In genomic region chr11:118791015-118791960, GRCh38 we compare ENCODE assay signal across 8 cellular contexts. TPM values are rescaled to one million over a fixed set of nuclear protein-coding genes. Genes with fewer than 3 reads are reported as not detected.
DNase-seq lines count a peak whose midpoint lies in the region; ATAC-seq and TF ChIP-seq lines count a peak whose summit lies in the region.

TSS of gene DDX6 (minus strand) at chr11:118791164. CDS start at chr11:118786251, 4,913 bp downstream.

- H3K4me3 ChIP-seq in GM08714 (ENCODE audit: low read length) = peak within 1 kb of the TSS; percentile 91
- peak within 1 kb of the TSS; percentile 93 for H3K4me3 ChIP-seq in astrocyte of the cerebellum (ENCODE audit: low read depth, low read length)
- peak within 1 kb of the TSS; percentile 79 to 92 for H3K4me3 ChIP-seq in vagina

- in situ Hi-C loops in astrocyte of the cerebellum (cut with HindIII; ENCODE audit: low sequenced_read_pairs) = loop anchor here (10.0 kb wide), 3 partner anchors 74 to 114 kb away; no protein-coding TSS in a partner anchor

- intact Hi-C loops in vagina (cut with DNase I) = loop anchor here (2.0 kb wide), 1 partner anchor 100 kb away; no protein-coding TSS in a partner anchor

- H3K36me3 ChIP-seq in vagina = no peaks in the 10 kb centered on the region

- peak within 1 kb of the TSS; percentile 100 for H3K27ac ChIP-seq in vagina

- TF ChIP-seq POLR2A in vagina (IDR thresholded peaks at IDR 0.05) = peak; percentile 73 to 96

- DNase-seq in NCI-H1930 (lab: John Stamatoyannopoulos, UW) (peak; percentile 62 to 76), T1000 (lab: John Stamatoyannopoulos, UW) (peak; percentile 66), astrocyte of the cerebellum (ENCODE audit: low read depth) (peak; percentile 63), hepatic stellate cell (ENCODE audit: low spot score) (peak; percentile 90), renal cortical epithelial cell (ENCODE audit: low read depth) (peak; percentile 58), vagina (ENCODE audit: extremely low spot score in 2 of 2) (peak in 1 of 2 donors; percentile 90)

- TF ChIP-seq CTCF in astrocyte of the cerebellum (IDR thresholded peaks at IDR 0.05; ENCODE audit: low read depth, low read length, missing control alignments) (peak; percentile 15), vagina (IDR thresholded peaks at IDR 0.05) (peak in 2 of 3 experiments; percentile 29 to 32)

- no peaks in the 10 kb centered on the region for H3K9me3 ChIP-seq in vagina

- peak; percentile 49 for ATAC-seq in HG02798 (IDR thresholded peaks at IDR 0.05; ENCODE audit: poor library complexity, unreplicated experiment)

- no peaks in the 10 kb centered on the region for H3K27me3 ChIP-seq in vagina

- H3K4me1 ChIP-seq in vagina = peaks cover 35% of the 10 kb centered on the region

RNA-seq across cellular contexts. Expression of gene DDX6, which starts in this region (rescaled TPM):
- total RNA-seq in renal cortical epithelial cell (127 and 258 TPM in 2 replicates), vagina (81.5 TPM)
